ENCODE assay signal across 1 cellular context in the genomic region with DNA sequence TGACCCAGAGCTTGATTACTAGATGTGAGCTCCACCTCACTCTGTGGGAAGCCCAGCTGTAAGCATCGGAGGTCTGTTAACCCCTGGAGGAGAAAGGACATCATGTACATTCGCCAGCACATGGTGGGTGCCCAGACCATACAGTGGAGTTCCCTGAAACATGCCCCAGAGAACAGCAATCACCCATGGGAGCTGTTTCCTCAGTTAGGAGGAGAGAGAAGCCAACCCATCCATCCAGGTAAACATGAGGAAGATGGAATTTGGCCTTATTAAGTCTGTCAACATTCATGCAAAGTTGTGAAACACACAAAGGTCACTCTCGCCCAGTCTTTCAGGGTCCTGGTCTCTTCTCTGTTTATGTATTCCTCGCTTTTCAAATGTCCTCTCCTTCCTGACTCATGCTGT.
TF ChIP-seq lines count a peak whose summit lies in the region.

No MANE protein-coding gene starts in this region.

TF ChIP-seq in HepG2, 621 proteins besides CTCF, POLR2A, EP300 and RAD21 (continued from another document and continues in another):
- TF ChIP-seq, protein P1, sequence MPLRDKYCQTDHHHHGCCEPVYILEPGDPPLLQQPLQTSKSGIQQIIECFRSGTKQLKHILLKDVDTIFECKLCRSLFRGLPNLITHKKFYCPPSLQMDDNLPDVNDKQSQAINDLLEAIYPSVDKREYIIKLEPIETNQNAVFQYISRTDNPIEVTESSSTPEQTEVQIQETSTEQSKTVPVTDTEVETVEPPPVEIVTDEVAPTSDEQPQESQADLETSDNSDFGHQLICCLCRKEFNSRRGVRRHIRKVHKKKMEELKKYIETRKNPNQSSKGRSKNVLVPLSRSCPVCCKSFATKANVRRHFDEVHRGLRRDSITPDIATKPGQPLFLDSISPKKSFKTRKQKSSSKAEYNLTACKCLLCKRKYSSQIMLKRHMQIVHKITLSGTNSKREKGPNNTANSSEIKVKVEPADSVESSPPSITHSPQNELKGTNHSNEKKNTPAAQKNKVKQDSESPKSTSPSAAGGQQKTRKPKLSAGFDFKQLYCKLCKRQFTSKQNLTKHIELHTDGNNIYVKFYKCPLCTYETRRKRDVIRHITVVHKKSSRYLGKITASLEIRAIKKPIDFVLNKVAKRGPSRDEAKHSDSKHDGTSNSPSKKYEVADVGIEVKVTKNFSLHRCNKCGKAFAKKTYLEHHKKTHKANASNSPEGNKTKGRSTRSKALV (CRISPR knock-in tag; IDR thresholded peaks at IDR 0.05): 0 out of 2 replicates have a peak, but pooled peaks have one; percentile 36
- TF ChIP-seq, protein P2, sequence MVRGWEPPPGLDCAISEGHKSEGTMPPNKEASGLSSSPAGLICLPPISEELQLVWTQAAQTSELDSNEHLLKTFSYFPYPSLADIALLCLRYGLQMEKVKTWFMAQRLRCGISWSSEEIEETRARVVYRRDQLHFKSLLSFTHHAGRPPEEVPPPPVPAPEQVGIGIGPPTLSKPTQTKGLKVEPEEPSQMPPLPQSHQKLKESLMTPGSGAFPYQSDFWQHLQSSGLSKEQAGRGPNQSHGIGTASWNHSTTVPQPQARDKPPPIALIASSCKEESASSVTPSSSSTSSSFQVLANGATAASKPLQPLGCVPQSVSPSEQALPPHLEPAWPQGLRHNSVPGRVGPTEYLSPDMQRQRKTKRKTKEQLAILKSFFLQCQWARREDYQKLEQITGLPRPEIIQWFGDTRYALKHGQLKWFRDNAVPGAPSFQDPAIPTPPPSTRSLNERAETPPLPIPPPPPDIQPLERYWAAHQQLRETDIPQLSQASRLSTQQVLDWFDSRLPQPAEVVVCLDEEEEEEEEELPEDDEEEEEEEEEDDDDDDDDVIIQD (CRISPR knock-in tag; IDR thresholded peaks at IDR 0.05; ENCODE audit: low read depth): peak; percentile 91
- TF ChIP-seq HMGA1 (CRISPR knock-in tag; conservative IDR thresholded peaks at IDR 0.05) (no peak), ZSCAN29 (CRISPR knock-in tag; conservative IDR thresholded peaks at IDR 0.05) (0 out of 2 replicates have a peak, but pooled peaks have one; percentile 57), REL (CRISPR knock-in tag; conservative IDR thresholded peaks at IDR 0.05) (no peak), ZNF768 (CRISPR knock-in tag; IDR thresholded peaks at IDR 0.05) (no peak), NR1H2 (CRISPR knock-in tag; IDR thresholded peaks at IDR 0.05; ENCODE audit: borderline replicate concordance, low read depth) (no peak), ZNF672 (CRISPR knock-in tag; IDR thresholded peaks at IDR 0.05) (no peak), ZNF747 (CRISPR knock-in tag; IDR thresholded peaks at IDR 0.05; ENCODE audit: borderline replicate concordance) (0 out of 2 replicates have a peak, but pooled peaks have one; percentile 74), REPIN1 (CRISPR knock-in tag; IDR thresholded peaks at IDR 0.05; ENCODE audit: borderline replicate concordance, low read depth) (peak; percentile 53; the same call in 1 of the 2 replicates), SETDB1 (CRISPR knock-in tag; IDR thresholded peaks at IDR 0.05; ENCODE audit: borderline replicate concordance) (no peak), ELF4 (CRISPR knock-in tag; IDR thresholded peaks at IDR 0.05; ENCODE audit: borderline replicate concordance) (peak; percentile 43; the same call in 1 of the 2 replicates), ONECUT2 (CRISPR knock-in tag; IDR thresholded peaks at IDR 0.05) (peak; percentile 15; the same call in 1 of the 2 replicates), ZFP90 (CRISPR knock-in tag; IDR thresholded peaks at IDR 0.05; ENCODE audit: borderline replicate concordance) (peak; percentile 70; the same call in 1 of the 2 replicates), PHF5A (CRISPR knock-in tag; IDR thresholded peaks at IDR 0.05; ENCODE audit: low read depth, unreplicated experiment) (peak; percentile 64), FOXJ3 (CRISPR knock-in tag; IDR thresholded peaks at IDR 0.05; ENCODE audit: borderline replicate concordance) (peak; percentile 98), JUN (CRISPR knock-in tag; IDR thresholded peaks at IDR 0.05) (peak; percentile 62; the same call in 1 of the 2 replicates), PTBP1 (IDR thresholded peaks at IDR 0.05; ENCODE audit: low read depth, low read length, poor library complexity, severe bottlenecking) (no peak), ZNF614 (CRISPR knock-in tag; IDR thresholded peaks at IDR 0.05; ENCODE audit: borderline replicate concordance) (peak; percentile 68; the same call in 1 of the 2 replicates), SRSF1 (optimal IDR thresholded peaks at IDR 0.05; ENCODE audit: low read depth, low read length) (no peak), PHF20 (CRISPR knock-in tag; IDR thresholded peaks at IDR 0.05) (no peak), SATB2 (CRISPR knock-in tag; IDR thresholded peaks at IDR 0.05) (0 out of 2 replicates have a peak, but pooled peaks have one; percentile 46), MEIS2 (CRISPR knock-in tag; IDR thresholded peaks at IDR 0.05) (peak; percentile 78; the same call in 1 of the 2 replicates), YEATS4 (CRISPR knock-in tag; IDR thresholded peaks at IDR 0.05; ENCODE audit: borderline replicate concordance) (peak; percentile 84), KDM3A (CRISPR knock-in tag; IDR thresholded peaks at IDR 0.05; ENCODE audit: low read depth) (peak; percentile 35; the same call in 1 of the 2 replicates), FOXK1 (CRISPR knock-in tag; IDR thresholded peaks at IDR 0.05; ENCODE audit: borderline replicate concordance, low read depth) (peak; percentile 87; the same call in 1 of the 2 replicates), ZNF557 (CRISPR knock-in tag; IDR thresholded peaks at IDR 0.05) (0 out of 2 replicates have a peak, but pooled peaks have one; percentile 75), POGZ (CRISPR knock-in tag; IDR thresholded peaks at IDR 0.05) (peak; percentile 93), ZNF350 (CRISPR knock-in tag; IDR thresholded peaks at IDR 0.05; ENCODE audit: borderline replicate concordance, low read depth) (no peak), RBM22 (optimal IDR thresholded peaks at IDR 0.05; ENCODE audit: low read length) (no peak), MYC (CRISPR knock-in tag; IDR thresholded peaks at IDR 0.05; ENCODE audit: borderline replicate concordance) (0 out of 2 replicates have a peak, but pooled peaks have one; percentile 41), MIXL1 (CRISPR knock-in tag; IDR thresholded peaks at IDR 0.05) (peak; percentile 100), ARID2 (CRISPR knock-in tag; IDR thresholded peaks at IDR 0.05; ENCODE audit: borderline replicate concordance) (no peak), CREM (IDR thresholded peaks at IDR 0.05) (peak; percentile 71), CREM (CRISPR knock-in tag; IDR thresholded peaks at IDR 0.05) (no peak), ZNF253 (CRISPR knock-in tag; IDR thresholded peaks at IDR 0.05; ENCODE audit: borderline replicate concordance) (no peak), MEIS1 (CRISPR knock-in tag; IDR thresholded peaks at IDR 0.05; ENCODE audit: borderline replicate concordance) (peak; percentile 59), HNRNPH1 (optimal IDR thresholded peaks at IDR 0.05; ENCODE audit: low read depth, low read length) (no peak)
- TF ChIP-seq, protein P3, sequence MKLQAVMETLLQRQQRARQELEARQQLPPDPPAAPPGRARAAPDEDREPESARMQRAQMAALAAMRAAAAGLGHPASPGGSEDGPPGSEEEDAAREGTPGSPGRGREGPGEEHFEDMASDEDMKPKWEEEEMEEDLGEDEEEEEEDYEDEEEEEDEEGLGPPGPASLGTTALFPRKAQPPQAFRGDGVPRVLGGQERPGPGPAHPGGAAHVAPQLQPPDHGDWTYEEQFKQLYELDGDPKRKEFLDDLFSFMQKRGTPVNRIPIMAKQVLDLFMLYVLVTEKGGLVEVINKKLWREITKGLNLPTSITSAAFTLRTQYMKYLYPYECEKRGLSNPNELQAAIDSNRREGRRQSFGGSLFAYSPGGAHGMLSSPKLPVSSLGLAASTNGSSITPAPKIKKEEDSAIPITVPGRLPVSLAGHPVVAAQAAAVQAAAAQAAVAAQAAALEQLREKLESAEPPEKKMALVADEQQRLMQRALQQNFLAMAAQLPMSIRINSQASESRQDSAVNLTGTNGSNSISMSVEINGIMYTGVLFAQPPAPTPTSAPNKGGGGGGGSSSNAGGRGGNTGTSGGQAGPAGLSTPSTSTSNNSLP (IDR thresholded peaks at IDR 0.05; ENCODE audit: low read depth, low read length): peak; percentile 89
- TF ChIP-seq, protein P4, sequence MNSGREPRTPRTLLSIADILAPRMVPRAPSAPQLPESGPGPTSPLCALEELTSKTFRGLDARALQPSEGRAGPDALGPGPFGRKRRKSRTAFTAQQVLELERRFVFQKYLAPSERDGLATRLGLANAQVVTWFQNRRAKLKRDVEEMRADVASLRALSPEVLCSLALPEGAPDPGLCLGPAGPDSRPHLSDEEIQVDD (CRISPR knock-in tag; IDR thresholded peaks at IDR 0.05; ENCODE audit: borderline replicate concordance): no peak
- TF ChIP-seq, protein P5, sequence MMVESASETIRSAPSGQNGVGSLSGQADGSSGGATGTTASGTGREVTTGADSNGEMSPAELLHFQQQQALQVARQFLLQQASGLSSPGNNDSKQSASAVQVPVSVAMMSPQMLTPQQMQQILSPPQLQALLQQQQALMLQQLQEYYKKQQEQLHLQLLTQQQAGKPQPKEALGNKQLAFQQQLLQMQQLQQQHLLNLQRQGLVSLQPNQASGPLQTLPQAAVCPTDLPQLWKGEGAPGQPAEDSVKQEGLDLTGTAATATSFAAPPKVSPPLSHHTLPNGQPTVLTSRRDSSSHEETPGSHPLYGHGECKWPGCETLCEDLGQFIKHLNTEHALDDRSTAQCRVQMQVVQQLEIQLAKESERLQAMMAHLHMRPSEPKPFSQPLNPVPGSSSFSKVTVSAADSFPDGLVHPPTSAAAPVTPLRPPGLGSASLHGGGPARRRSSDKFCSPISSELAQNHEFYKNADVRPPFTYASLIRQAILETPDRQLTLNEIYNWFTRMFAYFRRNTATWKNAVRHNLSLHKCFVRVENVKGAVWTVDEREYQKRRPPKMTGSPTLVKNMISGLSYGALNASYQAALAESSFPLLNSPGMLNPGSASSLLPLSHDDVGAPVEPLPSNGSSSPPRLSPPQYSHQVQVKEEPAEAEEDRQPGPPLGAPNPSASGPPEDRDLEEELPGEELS (CRISPR knock-in tag; IDR thresholded peaks at IDR 0.05): peak; percentile 93
- TF ChIP-seq, protein P6, sequence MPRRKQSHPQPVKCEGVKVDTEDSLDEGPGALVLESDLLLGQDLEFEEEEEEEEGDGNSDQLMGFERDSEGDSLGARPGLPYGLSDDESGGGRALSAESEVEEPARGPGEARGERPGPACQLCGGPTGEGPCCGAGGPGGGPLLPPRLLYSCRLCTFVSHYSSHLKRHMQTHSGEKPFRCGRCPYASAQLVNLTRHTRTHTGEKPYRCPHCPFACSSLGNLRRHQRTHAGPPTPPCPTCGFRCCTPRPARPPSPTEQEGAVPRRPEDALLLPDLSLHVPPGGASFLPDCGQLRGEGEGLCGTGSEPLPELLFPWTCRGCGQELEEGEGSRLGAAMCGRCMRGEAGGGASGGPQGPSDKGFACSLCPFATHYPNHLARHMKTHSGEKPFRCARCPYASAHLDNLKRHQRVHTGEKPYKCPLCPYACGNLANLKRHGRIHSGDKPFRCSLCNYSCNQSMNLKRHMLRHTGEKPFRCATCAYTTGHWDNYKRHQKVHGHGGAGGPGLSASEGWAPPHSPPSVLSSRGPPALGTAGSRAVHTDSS (CRISPR knock-in tag; conservative IDR thresholded peaks at IDR 0.05): no peak
- TF ChIP-seq, protein P7, sequence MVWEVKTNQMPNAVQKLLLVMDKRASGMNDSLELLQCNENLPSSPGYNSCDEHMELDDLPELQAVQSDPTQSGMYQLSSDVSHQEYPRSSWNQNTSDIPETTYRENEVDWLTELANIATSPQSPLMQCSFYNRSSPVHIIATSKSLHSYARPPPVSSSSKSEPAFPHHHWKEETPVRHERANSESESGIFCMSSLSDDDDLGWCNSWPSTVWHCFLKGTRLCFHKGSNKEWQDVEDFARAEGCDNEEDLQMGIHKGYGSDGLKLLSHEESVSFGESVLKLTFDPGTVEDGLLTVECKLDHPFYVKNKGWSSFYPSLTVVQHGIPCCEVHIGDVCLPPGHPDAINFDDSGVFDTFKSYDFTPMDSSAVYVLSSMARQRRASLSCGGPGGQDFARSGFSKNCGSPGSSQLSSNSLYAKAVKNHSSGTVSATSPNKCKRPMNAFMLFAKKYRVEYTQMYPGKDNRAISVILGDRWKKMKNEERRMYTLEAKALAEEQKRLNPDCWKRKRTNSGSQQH (CRISPR knock-in tag; IDR thresholded peaks at IDR 0.05; ENCODE audit: low read depth): no peak
- TF ChIP-seq, protein P8, sequence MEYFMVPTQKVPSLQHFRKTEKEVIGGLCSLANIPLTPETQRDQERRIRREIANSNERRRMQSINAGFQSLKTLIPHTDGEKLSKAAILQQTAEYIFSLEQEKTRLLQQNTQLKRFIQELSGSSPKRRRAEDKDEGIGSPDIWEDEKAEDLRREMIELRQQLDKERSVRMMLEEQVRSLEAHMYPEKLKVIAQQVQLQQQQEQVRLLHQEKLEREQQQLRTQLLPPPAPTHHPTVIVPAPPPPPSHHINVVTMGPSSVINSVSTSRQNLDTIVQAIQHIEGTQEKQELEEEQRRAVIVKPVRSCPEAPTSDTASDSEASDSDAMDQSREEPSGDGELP (IDR thresholded peaks at IDR 0.05; ENCODE audit: borderline replicate concordance, low read depth): peak; percentile 27; the same call in 1 of the 2 replicates
- TF ChIP-seq, protein P9, sequence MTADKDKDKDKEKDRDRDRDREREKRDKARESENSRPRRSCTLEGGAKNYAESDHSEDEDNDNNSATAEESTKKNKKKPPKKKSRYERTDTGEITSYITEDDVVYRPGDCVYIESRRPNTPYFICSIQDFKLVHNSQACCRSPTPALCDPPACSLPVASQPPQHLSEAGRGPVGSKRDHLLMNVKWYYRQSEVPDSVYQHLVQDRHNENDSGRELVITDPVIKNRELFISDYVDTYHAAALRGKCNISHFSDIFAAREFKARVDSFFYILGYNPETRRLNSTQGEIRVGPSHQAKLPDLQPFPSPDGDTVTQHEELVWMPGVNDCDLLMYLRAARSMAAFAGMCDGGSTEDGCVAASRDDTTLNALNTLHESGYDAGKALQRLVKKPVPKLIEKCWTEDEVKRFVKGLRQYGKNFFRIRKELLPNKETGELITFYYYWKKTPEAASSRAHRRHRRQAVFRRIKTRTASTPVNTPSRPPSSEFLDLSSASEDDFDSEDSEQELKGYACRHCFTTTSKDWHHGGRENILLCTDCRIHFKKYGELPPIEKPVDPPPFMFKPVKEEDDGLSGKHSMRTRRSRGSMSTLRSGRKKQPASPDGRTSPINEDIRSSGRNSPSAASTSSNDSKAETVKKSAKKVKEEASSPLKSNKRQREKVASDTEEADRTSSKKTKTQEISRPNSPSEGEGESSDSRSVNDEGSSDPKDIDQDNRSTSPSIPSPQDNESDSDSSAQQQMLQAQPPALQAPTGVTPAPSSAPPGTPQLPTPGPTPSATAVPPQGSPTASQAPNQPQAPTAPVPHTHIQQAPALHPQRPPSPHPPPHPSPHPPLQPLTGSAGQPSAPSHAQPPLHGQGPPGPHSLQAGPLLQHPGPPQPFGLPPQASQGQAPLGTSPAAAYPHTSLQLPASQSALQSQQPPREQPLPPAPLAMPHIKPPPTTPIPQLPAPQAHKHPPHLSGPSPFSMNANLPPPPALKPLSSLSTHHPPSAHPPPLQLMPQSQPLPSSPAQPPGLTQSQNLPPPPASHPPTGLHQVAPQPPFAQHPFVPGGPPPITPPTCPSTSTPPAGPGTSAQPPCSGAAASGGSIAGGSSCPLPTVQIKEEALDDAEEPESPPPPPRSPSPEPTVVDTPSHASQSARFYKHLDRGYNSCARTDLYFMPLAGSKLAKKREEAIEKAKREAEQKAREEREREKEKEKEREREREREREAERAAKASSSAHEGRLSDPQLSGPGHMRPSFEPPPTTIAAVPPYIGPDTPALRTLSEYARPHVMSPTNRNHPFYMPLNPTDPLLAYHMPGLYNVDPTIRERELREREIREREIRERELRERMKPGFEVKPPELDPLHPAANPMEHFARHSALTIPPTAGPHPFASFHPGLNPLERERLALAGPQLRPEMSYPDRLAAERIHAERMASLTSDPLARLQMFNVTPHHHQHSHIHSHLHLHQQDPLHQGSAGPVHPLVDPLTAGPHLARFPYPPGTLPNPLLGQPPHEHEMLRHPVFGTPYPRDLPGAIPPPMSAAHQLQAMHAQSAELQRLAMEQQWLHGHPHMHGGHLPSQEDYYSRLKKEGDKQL (CRISPR knock-in tag; IDR thresholded peaks at IDR 0.05; ENCODE audit: low read depth): peak; percentile 53; the same call in 1 of the 2 replicates
